In genomic region chr21:35987475-35987874, GRCh38 we compare ENCODE assay signal across 20 cellular contexts.
"Had no signal": no experiment of that assay in that cellular context is flagged by ENCODE, and none has a peak within 500 bp of the region (broad histone marks: within the 10 kb centered on the region; RNA-seq: fewer than 3 reads in every experiment).

No MANE protein-coding gene starts in this region.

- H3K36me3 Mint-ChIP-seq: natural killer cell, type B pancreatic cell had no signal

- H3K4me3 ChIP-seq: breast epithelium, skin epidermis had no signal

- DNase-seq: activated CD4-positive, alpha-beta T cell treated with anti-CD3 and anti-CD28 coated beads, Interleukin-2, amount 10 ng/mL, durations not matched to agents 7 days and 5 days; activated CD4-positive, CD25-positive, alpha-beta regulatory T cell; activated naive CD4-positive, alpha-beta T cell treated with Interleukin-2 at 50 U/mL for 16 hours; aorta; cerebellar nuclear complex; effector CD8-positive, alpha-beta T cell; foreskin fibroblast; glutamatergic neuron; kidney glomerular epithelial cell; mammary epithelial cell; natural killer cell; posterior cingulate gyrus; stimulated activated CD4-positive, alpha-beta T cell treated with anti-CD3 and anti-CD28 coated beads, Interleukin-4, amount 100 ng/mL, for 24 hours; stimulated activated naive CD4-positive, alpha-beta T cell; substantia nigra; SW 1271 had no signal

- H3K27ac ChIP-seq: breast epithelium, skin epidermis had no signal

- H3K27me3 ChIP-seq: breast epithelium had no signal

- H3K4me1 ChIP-seq: breast epithelium had no signal

- H3K9me3 ChIP-seq: breast epithelium had no signal

- H3K9me3 Mint-ChIP-seq: activated CD4-positive, alpha-beta T cell treated with anti-CD3 and anti-CD28 coated beads, Interleukin-2, amount 10 ng/mL, durations not matched to agents 7 days and 5 days; activated T-helper 1 cell treated with anti-CD3 and anti-CD28 coated beads, Interleukin-12 subunit alpha, Interleukin-12 subunit beta, Interleukin-2, Interleukin-4 antibody, amounts not matched to agents 30 ng/mL and 10 ng/mL and 1 ng/mL, durations not matched to agents 14 hours and 24 hours and 36 hours; natural killer cell had no signal

- H3K36me3 ChIP-seq: breast epithelium had no signal

- H3K4me3 Mint-ChIP-seq: activated CD4-positive, alpha-beta T cell treated with anti-CD3 and anti-CD28 coated beads, Interleukin-2, amount 10 ng/mL, durations not matched to agents 7 days and 5 days; activated T-helper 1 cell treated with anti-CD3 and anti-CD28 coated beads, Interleukin-12 subunit alpha, Interleukin-12 subunit beta, Interleukin-2, Interleukin-4 antibody, amounts not matched to agents 30 ng/mL and 10 ng/mL and 1 ng/mL, durations not matched to agents 14 hours and 24 hours and 36 hours; natural killer cell; type B pancreatic cell had no signal

- H3K27ac Mint-ChIP-seq: activated CD4-positive, alpha-beta T cell treated with anti-CD3 and anti-CD28 coated beads, Interleukin-2, amount 10 ng/mL, durations not matched to agents 7 days and 5 days; activated T-helper 1 cell treated with anti-CD3 and anti-CD28 coated beads, Interleukin-12 subunit alpha, Interleukin-12 subunit beta, Interleukin-2, Interleukin-4 antibody, amounts not matched to agents 30 ng/mL and 10 ng/mL and 1 ng/mL, durations not matched to agents 14 hours and 24 hours and 36 hours; natural killer cell; type B pancreatic cell had no signal

- ATAC-seq: natural killer cell had no signal

- H3K27me3 Mint-ChIP-seq: type B pancreatic cell had no signal

- H3K4me1 Mint-ChIP-seq: activated CD4-positive, alpha-beta T cell treated with anti-CD3 and anti-CD28 coated beads, Interleukin-2, amount 10 ng/mL, durations not matched to agents 7 days and 5 days; natural killer cell had no signal
